Comparison of ENCODE assay signal across 10 cellular contexts in the genomic region with DNA sequence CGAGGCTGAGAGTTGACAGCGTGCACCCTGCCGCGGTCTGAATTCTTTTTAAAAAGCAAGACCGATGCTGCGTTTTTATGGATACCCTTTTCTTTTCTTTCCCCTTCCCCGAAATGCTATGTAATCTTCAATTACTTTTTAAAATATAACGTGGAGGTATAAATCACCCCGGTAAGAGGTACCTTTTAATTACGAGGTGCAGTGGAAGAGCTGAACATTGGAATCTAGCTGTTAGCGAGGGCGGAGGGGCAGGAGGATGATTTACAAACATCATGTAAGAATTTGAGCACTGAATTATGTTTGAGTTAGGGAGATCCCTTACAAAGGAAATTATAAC. TPM values are rescaled to one million over a fixed set of nuclear protein-coding genes. Genes with fewer than 3 reads are reported as not detected.
DNase-seq lines count a peak whose midpoint lies in the region; ATAC-seq and TF ChIP-seq lines count a peak whose summit lies in the region.
"Had no signal": no experiment of that assay in that cellular context is flagged by ENCODE, and none has a peak within 500 bp of the region (broad histone marks: within the 10 kb centered on the region; RNA-seq: fewer than 3 reads in every experiment).

No MANE protein-coding gene starts in this region.

- no peak overlapping the region for H3K27ac ChIP-seq in IMR-90 (ENCODE audit: insufficient read depth, low read length)
- H3K27ac ChIP-seq in epithelial cell of prostate = peak overlapping the region; percentile 15
- H3K27ac ChIP-seq in osteoblast (ENCODE audit: low read depth, low read length) = no peak overlapping the region

- ATAC-seq in IMR-90 (ENCODE audit: low read depth) (no peak), HG03175 (IDR thresholded peaks at IDR 0.05; ENCODE audit: unreplicated experiment) (no peak), GM21528 (IDR thresholded peaks at IDR 0.05; ENCODE audit: low FRiP score, unreplicated experiment) (no peak)

- no peak for TF ChIP-seq POLR2A in IMR-90 (IDR thresholded peaks at IDR 0.05; ENCODE audit: low read depth, low read length)

- WGBS in IMR-90 (ENCODE audit: extremely low coverage in 2 of 2, insufficient read length in 1 of 2), 2 experiments = no CpG with 5 or more reads among the region's 12 CpGs

- peak overlapping the region; percentile 95 for H3K4me2 ChIP-seq in IMR-90 (ENCODE audit: low read depth, low read length)
- peak overlapping the region; percentile 81 for H3K4me2 ChIP-seq in osteoblast (ENCODE audit: insufficient read depth, low read length)

- no peak overlapping the region for H2BK120ac ChIP-seq in IMR-90 (ENCODE audit: low read depth, low read length)

- POLR2A ChIA-PET in IMR-90 (lab: Charles Lee; ENCODE audit: unreplicated experiment) = no interaction called here

- H3K56ac ChIP-seq in IMR-90 (ENCODE audit: extremely low read depth, insufficient read depth, low read length) = no peak overlapping the region

- CTCF ChIA-PET in IMR-90 (lab: Yijun Ruan, JAX) = no interaction called here

- intact Hi-C loops in IMR-90 (cut with micrococcal nuclease) = loop anchor here (5.0 to 10.0 kb wide), 2 partner anchors 129 to 139 kb away; no protein-coding TSS in a partner anchor

- H3K79me2 ChIP-seq in osteoblast (ENCODE audit: insufficient read depth, low read length) = peaks cover 6% of the 10 kb centered on the region

- TF ChIP-seq RAD21 in IMR-90 (IDR thresholded peaks at IDR 0.05; ENCODE audit: low read length) = no peak

- no peak overlapping the region for H3K4ac ChIP-seq in IMR-90 (ENCODE audit: low read depth, low read length)

- H3K36me3 ChIP-seq in IMR-90 (ENCODE audit: control insufficient read depth, insufficient read depth, low read length) = no peaks in the 10 kb centered on the region
- no peaks in the 10 kb centered on the region for H3K36me3 ChIP-seq in osteoblast (ENCODE audit: insufficient read depth, low read length)

- H4K20me1 ChIP-seq in IMR-90 (ENCODE audit: insufficient read depth, low read length) (no peaks in the 10 kb centered on the region), osteoblast (ENCODE audit: insufficient read depth, low read length) (no peaks in the 10 kb centered on the region)

- peak overlapping the region; percentile 78 for H2AFZ ChIP-seq in IMR-90 (replicated peaks; ENCODE audit: low read length, poor library complexity)
- H2AFZ ChIP-seq in osteoblast (ENCODE audit: low read length) = peak overlapping the region; percentile 71

- H3K14ac ChIP-seq in IMR-90 (replicated peaks; ENCODE audit: low read depth, low read length) = no peak overlapping the region

- no peak overlapping the region for H2AK9ac ChIP-seq in IMR-90 (replicated peaks; ENCODE audit: low read depth, low read length, poor library complexity)

- H3K9ac ChIP-seq in IMR-90 (ENCODE audit: low read depth, low read length) = peak overlapping the region; percentile 57

- dilution Hi-C loops in IMR-90 (cut with HindIII; ENCODE audit: low sequenced_read_pairs, unreplicated experiment) = no loop called here

- no peak overlapping the region for H2BK20ac ChIP-seq in IMR-90 (ENCODE audit: low read depth, low read length)

- H3K27me3 ChIP-seq in IMR-90 (ENCODE audit: control insufficient read depth, insufficient read depth, low read length) (no peaks in the 10 kb centered on the region), osteoblast (ENCODE audit: insufficient read depth, low read length) (peaks cover 27% of the 10 kb centered on the region)

- no peak overlapping the region for H3K18ac ChIP-seq in IMR-90 (ENCODE audit: low read depth, low read length)

- H2AK5ac ChIP-seq in IMR-90 (ENCODE audit: low read depth, low read length) = no peak overlapping the region

- H3K79me1 ChIP-seq in IMR-90 (ENCODE audit: low read depth in 1 of 2, low read length in 2 of 2) = peaks cover 0 to 3% of the 10 kb centered on the region in 2 experiments; a peak in 1 of 4 replicates

- no peak for TF ChIP-seq CTCF in AG10803 (conservative IDR thresholded peaks at IDR 0.05; ENCODE audit: low read length)
- TF ChIP-seq CTCF in IMR-90 (conservative IDR thresholded peaks at IDR 0.05; ENCODE audit: low read depth, low read length) = no peak
- TF ChIP-seq CTCF in osteoblast (IDR thresholded peaks at IDR 0.05; ENCODE audit: extremely low read depth, low read depth, low read length) = no peak

- no peak overlapping the region for H2BK15ac ChIP-seq in IMR-90 (ENCODE audit: low read depth, low read length)

- in situ Hi-C loops in IMR-90 (cut with MboI; ENCODE audit: low sequenced_read_pairs) = no loop called here

- H2BK5ac ChIP-seq in IMR-90 (ENCODE audit: low read depth, low read length, poor library complexity, severe bottlenecking) = no peak overlapping the region

- peaks cover 4% of the 10 kb centered on the region; the same call in 1 of the 2 replicates for H3K9me3 ChIP-seq in IMR-90 (ENCODE audit: control insufficient read depth, insufficient read depth, low read length)
- H3K9me3 ChIP-seq in osteoblast (ENCODE audit: low read depth, low read length) = peaks cover under 1% of the 10 kb centered on the region

- no peak overlapping the region for H4K8ac ChIP-seq in IMR-90 (ENCODE audit: low read depth in 2 of 2, low read length in 2 of 2)

- H4K91ac ChIP-seq in IMR-90 (ENCODE audit: insufficient read depth, low read depth, low read length) = no peak overlapping the region

- H3K4me1 ChIP-seq in IMR-90 (ENCODE audit: control insufficient read depth, insufficient read depth, low read length) (0 out of 2 replicates have a peak, but pooled peaks cover 2% of the 10 kb centered on the region), osteoblast (ENCODE audit: insufficient read depth, low read length) (no peaks in the 10 kb centered on the region)

- H3K9me1 ChIP-seq in IMR-90 (ENCODE audit: insufficient read depth, low read length) = no peaks in the 10 kb centered on the region

- H3K4me3 ChIP-seq in AG10803 (ENCODE audit: low read length) (peak overlapping the region; percentile 53), IMR-90 (ENCODE audit: insufficient read depth, low read depth, low read length) (peak overlapping the region; percentile 83), osteoblast (ENCODE audit: insufficient read depth, low read length) (peak overlapping the region; percentile 72)

- no peak overlapping the region for H4K5ac ChIP-seq in IMR-90 (ENCODE audit: low read depth, low read length)

- BruUV-seq in IMR-90 (replicated peaks; lab: Mats Ljungman, UMichigan) = no TSS peak

- DNase-seq in AG10803 (ENCODE audit: low read depth) = no peak
- no peak for DNase-seq in IMR-90
- DNase-seq in epithelial cell of prostate (ENCODE audit: low read depth, low spot score) = no peak
- peak; percentile 66 for DNase-seq in osteoblast (ENCODE audit: insufficient read length, low spot score, missing footprints)
- DNase-seq in NCI-H1930 (lab: John Stamatoyannopoulos, UW) = no peak
- no peak for DNase-seq in effector CD8-positive, alpha-beta T cell (lab: John Stamatoyannopoulos, UW)
- DNase-seq: activated naive CD4-positive, alpha-beta T cell; stimulated activated CD4-positive, alpha-beta T cell treated with anti-CD3 and anti-CD28 coated beads, Interleukin-1b, Interleukin-23, amount 100 ng/mL, for 48 hours had no signal

- H3K23ac ChIP-seq in IMR-90 (ENCODE audit: low read depth, low read length) = no peak overlapping the region

TF ChIP-seq in IMR-90, 13 proteins besides CTCF, POLR2A, EP300 and RAD21:
- TF ChIP-seq RFX5 (IDR thresholded peaks at IDR 0.05; ENCODE audit: low read depth, low read length) (no peak), SMC3 (IDR thresholded peaks at IDR 0.05; ENCODE audit: low read depth, low read length) (no peak), CEBPB (IDR thresholded peaks at IDR 0.05; ENCODE audit: low read depth, low read length) (no peak), BHLHE40 (IDR thresholded peaks at IDR 0.05; ENCODE audit: low read depth, low read length) (no peak), CHD1 (IDR thresholded peaks at IDR 0.05; ENCODE audit: low read depth, low read length) (no peak), RCOR1 (IDR thresholded peaks at IDR 0.05; ENCODE audit: insufficient replicate concordance, low read length) (no peak), MXI1 (IDR thresholded peaks at IDR 0.05; ENCODE audit: borderline replicate concordance, low read depth, low read length) (no peak)

RNA-seq across cellular contexts. Expression of gene EYA2, which starts 1.2 kb away (rescaled TPM):
- 2.3 and 2.5 TPM in 2 replicates for total RNA-seq in IMR-90 (2012; rRNA removed)
- 5.0 and 5.4 TPM in 2 replicates for polyA plus RNA-seq in IMR-90 (2012; rRNA removed)
- 1.8 and 4.5 TPM in 2 replicates for polyA plus RNA-seq in IMR-90 (2012; cell fraction: cytosol; rRNA removed)
- polyA plus RNA-seq in IMR-90 (2012; cell fraction: nucleus; rRNA removed; ENCODE audit: low replicate concordance) = 3.6 and 4.4 TPM in 2 replicates
- total RNA-seq in osteoblast = 17.7 and 19.2 TPM in 2 replicates
